19 cellular contexts compared by ENCODE assay signal in the genomic region with DNA sequence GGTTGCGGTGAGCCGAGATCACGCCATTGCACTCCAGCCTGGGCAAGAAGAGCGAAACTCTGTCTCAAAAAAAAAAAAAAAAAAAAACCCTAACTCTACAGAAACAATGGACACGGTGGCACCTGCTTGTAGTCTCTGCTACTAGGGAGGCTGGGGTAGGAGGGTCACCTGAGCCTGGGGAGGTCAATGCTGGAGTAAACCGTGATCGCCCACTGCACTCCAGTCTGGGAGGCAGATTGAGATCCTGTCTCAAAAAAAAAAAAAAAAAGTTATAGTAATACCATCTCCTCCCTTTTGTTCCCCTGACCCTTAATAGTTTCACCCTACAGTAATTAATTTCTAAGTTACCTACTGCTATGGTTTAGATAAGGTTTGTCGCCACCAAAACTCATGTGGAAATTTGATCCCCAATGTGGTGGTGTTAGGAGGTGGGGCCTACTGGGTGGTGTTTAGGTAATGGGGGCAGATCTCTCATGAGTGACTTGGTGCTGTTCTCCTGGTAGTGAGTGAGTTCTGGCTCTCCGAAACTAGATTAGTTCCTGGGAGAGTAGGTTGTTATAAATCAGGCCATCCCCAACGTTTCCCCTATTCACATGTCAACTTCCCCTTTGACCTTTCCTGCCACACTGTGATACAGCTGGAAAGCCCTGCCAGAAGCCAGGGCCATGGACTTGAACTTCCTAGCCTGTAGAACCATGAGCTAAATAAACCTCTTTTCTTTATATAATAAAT.
"Had no signal": no experiment of that assay in that cellular context is flagged by ENCODE, and none has a peak within 500 bp of the region (broad histone marks: within the 10 kb centered on the region; RNA-seq: fewer than 3 reads in every experiment).

No MANE protein-coding gene starts in this region.

- H3K4me3 ChIP-seq: coronary artery, lower lobe of right lung, ovary, transverse colon had no signal

- ATAC-seq: activated CD8-positive, alpha-beta memory T cell treated with anti-CD3 and anti-CD28 coated beads, Interleukin-2, amount 10 ng/mL, durations not matched to agents 7 days and 5 days had no signal

- DNase-seq: activated CD4-positive, alpha-beta T cell treated with anti-CD3 and anti-CD28 coated beads, Interleukin-2, amount 50 U/mL, for 4 hours; activated CD4-positive, CD25-positive, alpha-beta regulatory T cell treated with anti-CD3 and anti-CD28 coated beads, Interleukin-2, amount 50 U/mL, for 72 hours; activated CD8-positive, alpha-beta memory T cell treated with anti-CD3 and anti-CD28 coated beads, Interleukin-2, amount 10 ng/mL, durations not matched to agents 7 days and 5 days; activated effector memory CD4-positive, alpha-beta T cell treated with anti-CD3 and anti-CD28 coated beads, Interleukin-2, amount 50 U/mL, for 16 hours; activated T-cell treated with anti-CD3 and anti-CD28 coated beads, Interleukin-2, amount 50 U/mL, for 1 hour; amniotic stem cell; caudate nucleus; foreskin fibroblast; glutamatergic neuron; lower lobe of right lung; midbrain; ovary; stimulated activated CD4-positive, alpha-beta T cell treated with anti-CD3 and anti-CD28 coated beads, Interleukin-2, amount 100 ng/mL, for 48 hours; stimulated activated naive CD4-positive, alpha-beta T cell; SW 1271; transverse colon had no signal

- H3K4me1 ChIP-seq: lower lobe of right lung, transverse colon had no signal

- H3K27ac Mint-ChIP-seq: activated CD8-positive, alpha-beta memory T cell treated with anti-CD3 and anti-CD28 coated beads, Interleukin-2, amount 10 ng/mL, durations not matched to agents 7 days and 5 days; activated naive CD8-positive, alpha-beta T cell had no signal

- H3K27me3 ChIP-seq: ovary, transverse colon had no signal

- H3K36me3 ChIP-seq: ovary, transverse colon had no signal

- H3K27me3 Mint-ChIP-seq: activated CD8-positive, alpha-beta memory T cell treated with anti-CD3 and anti-CD28 coated beads, Interleukin-2, amount 10 ng/mL, durations not matched to agents 7 days and 5 days; activated naive CD8-positive, alpha-beta T cell had no signal

- H3K9me3 Mint-ChIP-seq: neural crest cell had no signal

- H3K27ac ChIP-seq: coronary artery, lower lobe of right lung, ovary, transverse colon had no signal

- H3K4me3 Mint-ChIP-seq: activated CD8-positive, alpha-beta memory T cell treated with anti-CD3 and anti-CD28 coated beads, Interleukin-2, amount 10 ng/mL, durations not matched to agents 7 days and 5 days; activated naive CD8-positive, alpha-beta T cell; neural crest cell had no signal
